8 cellular contexts compared by ENCODE assay signal in the genomic region with DNA sequence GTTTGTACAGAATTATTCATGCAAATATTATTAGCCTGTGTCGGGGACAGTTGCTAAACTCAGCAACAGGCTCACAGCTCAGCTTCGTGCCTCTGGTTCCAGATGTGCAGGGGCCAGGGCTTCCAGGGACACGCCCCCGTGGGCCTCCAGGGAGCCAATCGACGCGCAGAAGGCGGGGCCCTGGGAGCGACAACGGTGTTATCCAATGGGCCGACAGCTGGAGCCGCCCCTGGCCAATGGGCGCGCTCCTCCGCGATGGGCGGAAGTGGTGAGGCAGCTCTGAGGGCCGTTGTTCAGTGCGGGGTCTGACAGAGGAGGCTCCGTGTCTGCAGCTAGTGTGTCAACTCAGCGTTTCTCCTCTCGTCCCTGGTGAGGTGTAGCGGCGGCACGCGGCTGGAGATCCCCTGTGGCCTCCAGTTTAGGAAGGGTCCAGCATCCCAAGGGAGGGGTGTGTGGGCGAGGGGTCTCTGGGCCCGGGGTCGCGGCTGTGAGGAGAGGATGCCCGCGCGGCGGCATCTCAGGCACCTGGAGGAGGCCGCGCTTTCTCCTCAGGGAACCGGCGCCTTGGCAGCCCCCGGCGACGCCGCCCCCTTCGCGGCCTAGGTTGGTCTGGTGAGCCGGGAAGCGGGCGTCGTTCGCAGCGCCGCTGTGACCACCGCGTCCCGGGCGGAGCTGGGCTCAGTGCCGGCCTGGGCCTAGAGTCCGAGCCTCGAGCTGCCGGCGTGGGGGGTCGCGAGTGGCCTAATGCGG. TPM values are rescaled to one million over a fixed set of nuclear protein-coding genes. Genes with fewer than 3 reads are reported as not detected.
DNase-seq lines count a peak whose midpoint lies in the region; ATAC-seq and TF ChIP-seq lines count a peak whose summit lies in the region.

A gene with protein sequence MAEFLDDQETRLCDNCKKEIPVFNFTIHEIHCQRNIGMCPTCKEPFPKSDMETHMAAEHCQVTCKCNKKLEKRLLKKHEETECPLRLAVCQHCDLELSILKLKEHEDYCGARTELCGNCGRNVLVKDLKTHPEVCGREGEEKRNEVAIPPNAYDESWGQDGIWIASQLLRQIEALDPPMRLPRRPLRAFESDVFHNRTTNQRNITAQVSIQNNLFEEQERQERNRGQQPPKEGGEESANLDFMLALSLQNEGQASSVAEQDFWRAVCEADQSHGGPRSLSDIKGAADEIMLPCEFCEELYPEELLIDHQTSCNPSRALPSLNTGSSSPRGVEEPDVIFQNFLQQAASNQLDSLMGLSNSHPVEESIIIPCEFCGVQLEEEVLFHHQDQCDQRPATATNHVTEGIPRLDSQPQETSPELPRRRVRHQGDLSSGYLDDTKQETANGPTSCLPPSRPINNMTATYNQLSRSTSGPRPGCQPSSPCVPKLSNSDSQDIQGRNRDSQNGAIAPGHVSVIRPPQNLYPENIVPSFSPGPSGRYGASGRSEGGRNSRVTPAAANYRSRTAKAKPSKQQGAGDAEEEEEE (plus strand): TSS at position 311 of the 750 bp plus-strand sequence. CDS start 4,963 bp downstream, outside the sequence.

- H3K4me3 ChIP-seq in NB4 (ENCODE audit: low read depth, low read length) (peak within 1 kb of the TSS; percentile 87), SK-N-MC (peak within 1 kb of the TSS; percentile 98), gastroesophageal sphincter (peak within 1 kb of the TSS; percentile 65 to 89), neutrophil (ENCODE audit: low read depth in 1 of 2, low read length in 1 of 2) (peak within 1 kb of the TSS; percentile 98 to 99)

- H3K27ac ChIP-seq in SK-N-MC, result peak within 1 kb of the TSS; percentile 55
- H3K27ac ChIP-seq in gastroesophageal sphincter, result peak within 1 kb of the TSS; percentile 79 to 99 (median 98)
- peak within 1 kb of the TSS; percentile 89 for H3K27ac ChIP-seq in neutrophil
- peak within 1 kb of the TSS; percentile 95 for H3K27ac ChIP-seq in substantia nigra (ENCODE audit: low read depth, low read length, poor library complexity, severe bottlenecking)

- TF ChIP-seq POLR2A in NB4 (IDR thresholded peaks at IDR 0.05; ENCODE audit: extremely low read depth, insufficient read length) (peak; percentile 98), gastroesophageal sphincter (IDR thresholded peaks at IDR 0.05) (peak; percentile 85 to 92)

- DNase-seq in GM04503 (ENCODE audit: low read depth), result peak; percentile 81
- peak; percentile 96 for DNase-seq in HFFc6
- peak; percentile 100 for DNase-seq in NB4 (ENCODE audit: low read depth)
- DNase-seq in SK-N-MC (ENCODE audit: low read depth, low spot score), result peak; percentile 79
- DNase-seq in activated naive CD4-positive, alpha-beta T cell treated with anti-CD3 and anti-CD28 coated beads, Interleukin-2, amount 10 ng/mL, durations not matched to agents 7 days and 5 days, result peak; percentile 99
- DNase-seq in substantia nigra (lab: John Stamatoyannopoulos, UW), result peak; percentile 80 to 99 (median 97)

- 0% methylated on average over 18 of the region's 63 CpGs; no CpG with 5 or more reads in 1 of the 2 donors for WGBS in gastroesophageal sphincter (ENCODE audit: low coverage in 1 of 2), 2 donors

- H3K4me1 Mint-ChIP-seq in HFFc6 (ENCODE audit: low read depth), result peaks cover 65% of the 10 kb centered on the region
- peaks cover 47% of the 10 kb centered on the region for H3K4me1 Mint-ChIP-seq in activated naive CD4-positive, alpha-beta T cell treated with anti-CD3 and anti-CD28 coated beads, Interleukin-2, amount 10 ng/mL, durations not matched to agents 7 days and 5 days

- ATAC-seq in gastroesophageal sphincter, result peak; percentile 99

- H3K36me3 ChIP-seq in SK-N-MC (ENCODE audit: insufficient read depth, low read length) (no peaks in the 10 kb centered on the region), gastroesophageal sphincter (no peaks in the 10 kb centered on the region), neutrophil (no peaks in the 10 kb centered on the region)

- peaks cover 5% of the 10 kb centered on the region; the same call in 1 of the 2 replicates for H3K36me3 Mint-ChIP-seq in HFFc6 (ENCODE audit: low read depth)
- H3K36me3 Mint-ChIP-seq in activated naive CD4-positive, alpha-beta T cell treated with anti-CD3 and anti-CD28 coated beads, Interleukin-2, amount 10 ng/mL, durations not matched to agents 7 days and 5 days, result peaks cover 14% of the 10 kb centered on the region

- TF ChIP-seq EP300 in gastroesophageal sphincter (IDR thresholded peaks at IDR 0.05), result no peak

- H3K27me3 ChIP-seq in gastroesophageal sphincter (no peaks in the 10 kb centered on the region), neutrophil (no peaks in the 10 kb centered on the region)

- no peaks in the 10 kb centered on the region for H3K9me3 Mint-ChIP-seq in HFFc6
- no peaks in the 10 kb centered on the region for H3K9me3 Mint-ChIP-seq in activated naive CD4-positive, alpha-beta T cell treated with anti-CD3 and anti-CD28 coated beads, Interleukin-2, amount 10 ng/mL, durations not matched to agents 7 days and 5 days

- peak within 1 kb of the TSS; percentile 91 for H3K4me3 Mint-ChIP-seq in HFFc6
- H3K4me3 Mint-ChIP-seq in activated naive CD4-positive, alpha-beta T cell treated with anti-CD3 and anti-CD28 coated beads, Interleukin-2, amount 10 ng/mL, durations not matched to agents 7 days and 5 days, result peak within 1 kb of the TSS; percentile 81

- H3K27me3 Mint-ChIP-seq in HFFc6 (ENCODE audit: insufficient read depth), result no peaks in the 10 kb centered on the region; the same call in 1 of the 2 replicates
- H3K27me3 Mint-ChIP-seq in activated naive CD4-positive, alpha-beta T cell treated with anti-CD3 and anti-CD28 coated beads, Interleukin-2, amount 10 ng/mL, durations not matched to agents 7 days and 5 days, result peaks cover 15% of the 10 kb centered on the region

- TF ChIP-seq CTCF in HFFc6 (IDR thresholded peaks at IDR 0.05), result no peak
- TF ChIP-seq CTCF in NB4 (IDR thresholded peaks at IDR 0.05; ENCODE audit: low read depth, low read length), result no peak
- no peak for TF ChIP-seq CTCF in gastroesophageal sphincter (IDR thresholded peaks at IDR 0.05)
- TF ChIP-seq CTCF in neutrophil (IDR thresholded peaks at IDR 0.05), result no peak

- H3K4me1 ChIP-seq in gastroesophageal sphincter, result peaks cover 4 to 83% (median 35%) of the 10 kb centered on the region in 3 donors
- peaks cover 49 to 51% of the 10 kb centered on the region in 2 experiments for H3K4me1 ChIP-seq in neutrophil (ENCODE audit: control insufficient read depth in 1 of 2, insufficient read depth in 1 of 2, low read depth in 1 of 2, low read length in 1 of 2)

- H3K9me3 ChIP-seq in SK-N-MC (ENCODE audit: low read depth, low read length), result no peaks in the 10 kb centered on the region
- H3K9me3 ChIP-seq in gastroesophageal sphincter, result no peaks in the 10 kb centered on the region
- H3K9me3 ChIP-seq in neutrophil, result no peaks in the 10 kb centered on the region

- H3K9ac ChIP-seq in SK-N-MC (ENCODE audit: insufficient read length), result peak within 1 kb of the TSS; percentile 83

- peak within 1 kb of the TSS; percentile 81 for H3K27ac Mint-ChIP-seq in HFFc6
- H3K27ac Mint-ChIP-seq in activated naive CD4-positive, alpha-beta T cell treated with anti-CD3 and anti-CD28 coated beads, Interleukin-2, amount 10 ng/mL, durations not matched to agents 7 days and 5 days, result peak within 1 kb of the TSS; percentile 93

- CTCF ChIA-PET in activated naive CD4-positive, alpha-beta T cell treated with anti-CD3 and anti-CD28 coated beads, Interleukin-2, amount 10 ng/mL, durations not matched to agents 7 days and 5 days (lab: Charles Lee), result interaction anchor here (0.6 to 1.8 kb wide), 2 partner anchors 39 to 131 kb away, joined by 3 to 5 read pairs; no protein-coding TSS in a partner anchor

RNA-seq across cellular contexts. Expression of the gene that starts here (rescaled TPM):
- total RNA-seq in HFFc6 (2021; fragmentation: NEBNext Ultra II Directional; extraction: Animal tissue kit (Norgen Biotek cat#: 25700)), result 10 to 100 TPM; 22.8 to 25.1 (median 24.0) TPM
- total RNA-seq in gastroesophageal sphincter, result 10 to 100 TPM; 28.2 to 37.7 (median 30.2) TPM

Comparison
In these comparisons a context has a peak if more than half of its experiments do, and no peak if none do; other contexts are left out.
1. Peak in every context shown above with its lines: DNase-seq, ATAC-seq, H3K4me3 ChIP-seq and H3K27ac ChIP-seq.